In the genomic region with DNA sequence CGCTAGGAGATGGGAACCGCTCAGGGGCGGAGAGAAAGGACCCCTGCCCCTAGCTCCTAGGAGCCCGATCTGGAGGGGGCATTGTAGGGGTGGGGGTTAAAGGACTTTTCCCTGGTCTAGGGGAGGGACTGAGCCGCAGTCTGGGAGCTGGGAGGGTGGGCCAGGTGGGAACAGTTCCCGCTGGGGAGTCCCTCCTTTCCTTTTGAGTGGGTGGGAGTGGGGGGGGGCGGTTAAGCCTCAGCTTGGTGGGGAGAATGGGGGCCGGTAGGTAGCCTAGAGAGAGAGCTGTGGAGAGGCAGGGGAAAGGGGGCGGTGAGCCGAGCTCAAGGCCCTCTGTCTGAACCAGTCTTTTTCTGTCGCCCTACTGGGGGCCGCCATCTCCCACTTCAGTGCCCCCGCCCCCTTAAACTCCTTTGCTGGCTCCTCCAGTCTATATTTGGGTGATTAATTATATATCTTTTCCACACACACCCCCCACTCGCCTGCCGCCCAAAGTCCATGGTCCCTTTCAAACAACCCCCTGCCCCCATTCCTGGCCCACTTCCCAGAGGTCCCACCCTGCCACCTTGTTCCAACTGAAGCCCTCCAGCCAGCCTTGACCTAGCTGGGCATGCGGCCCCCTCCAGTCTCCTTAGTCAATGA, we compare ENCODE assay signal across 8 cellular contexts. TPM values are rescaled to one million over a fixed set of nuclear protein-coding genes. Genes with fewer than 3 reads are reported as not detected.
A peak's percentile ranks its signal among the peaks of the same experiment; 100 is the strongest.
DNase-seq lines count a peak whose midpoint lies in the region; ATAC-seq and TF ChIP-seq lines count a peak whose summit lies in the region.

No MANE protein-coding gene starts in this region.

- H3K27me3 ChIP-seq in effector memory CD4-positive, alpha-beta T cell (replicated peaks; ENCODE audit: control insufficient read depth, insufficient read depth, low read length, poor library complexity, severe bottlenecking), result no peaks in the 10 kb centered on the region
- peaks cover 10% of the 10 kb centered on the region for H3K27me3 ChIP-seq in neural progenitor cell

- H3K4me2 ChIP-seq in neural progenitor cell, result peak overlapping the region; percentile 76

- intact Hi-C loops in CD14-positive monocyte (cut with micrococcal nuclease), result loop anchor here in 1 of 2 donors (10.0 kb wide), 1 partner anchor 260 kb away; a partner anchor contains a TSS

- no peak for TF ChIP-seq CTCF in CD14-positive monocyte (IDR thresholded peaks at IDR 0.05)
- TF ChIP-seq CTCF in NB4 (IDR thresholded peaks at IDR 0.05; ENCODE audit: low read depth, low read length), result no peak
- no peak for TF ChIP-seq CTCF in neural progenitor cell (IDR thresholded peaks at IDR 0.05)

- no peaks in the 10 kb centered on the region for H3F3A ChIP-seq in neural progenitor cell (ENCODE audit: low read depth)

- peaks cover 17% of the 10 kb centered on the region for H3K79me2 ChIP-seq in neural progenitor cell (ENCODE audit: low read depth)

- peak overlapping the region; percentile 85 for H2AFZ ChIP-seq in neural progenitor cell (replicated peaks)

- no peak for TF ChIP-seq POLR2A in NB4 (IDR thresholded peaks at IDR 0.05; ENCODE audit: extremely low read depth, insufficient read length)

- no peaks in the 10 kb centered on the region for H3K36me3 ChIP-seq in effector memory CD4-positive, alpha-beta T cell (ENCODE audit: control insufficient read depth, insufficient read depth, low read length)
- H3K36me3 ChIP-seq in neural progenitor cell, result no peaks in the 10 kb centered on the region

- ATAC-seq in left lobe of liver (no peak), GM19351 (IDR thresholded peaks at IDR 0.05; ENCODE audit: unreplicated experiment) (no peak), HG03135 (IDR thresholded peaks at IDR 0.05; ENCODE audit: unreplicated experiment) (no peak)

- H3K9ac ChIP-seq in neural progenitor cell, result peak overlapping the region; percentile 70

- H3K9me3 Mint-ChIP-seq in CD14-positive monocyte (peaks cover 0 to 12% (median 3%) of the 10 kb centered on the region in 7 donors), neural progenitor cell (peaks cover 19% of the 10 kb centered on the region)

- peaks cover 16 to 22% of the 10 kb centered on the region in 2 donors for H3K36me3 Mint-ChIP-seq in CD14-positive monocyte
- peaks cover 13% of the 10 kb centered on the region for H3K36me3 Mint-ChIP-seq in neural progenitor cell

- H3K4me1 Mint-ChIP-seq in CD14-positive monocyte (peaks cover 13% of the 10 kb centered on the region), neural progenitor cell (peaks cover 8% of the 10 kb centered on the region)

- no peak for DNase-seq in CD14-positive monocyte (ENCODE audit: low spot score)
- no peak for DNase-seq in NB4 (ENCODE audit: low read depth)
- DNase-seq in effector memory CD4-positive, alpha-beta T cell, result no peak
- no peak for DNase-seq in neural progenitor cell (ENCODE audit: low spot score)
- no peak for DNase-seq in NAMALWA (ENCODE audit: low spot score)
- no peak for DNase-seq in left lobe of liver (ENCODE audit: low spot score)

- H3K4me3 Mint-ChIP-seq in CD14-positive monocyte (peak overlapping the region; percentile 86 to 87), neural progenitor cell (peak overlapping the region; percentile 91)

- no peaks in the 10 kb centered on the region for H3K9me3 ChIP-seq in effector memory CD4-positive, alpha-beta T cell (ENCODE audit: control insufficient read depth, low read length)
- no peaks in the 10 kb centered on the region for H3K9me3 ChIP-seq in neural progenitor cell (ENCODE audit: low read depth)

- H3K4me3 ChIP-seq in NB4 (ENCODE audit: low read depth, low read length), result peak overlapping the region; percentile 60
- peak overlapping the region; percentile 60 for H3K4me3 ChIP-seq in effector memory CD4-positive, alpha-beta T cell (ENCODE audit: insufficient read depth, low read depth, low read length, poor library complexity, severe bottlenecking)
- peak overlapping the region; percentile 74 for H3K4me3 ChIP-seq in neural progenitor cell

- H3K27ac Mint-ChIP-seq in CD14-positive monocyte (peak overlapping the region in 3 of 7 donors; percentile 63 to 89 (median 75)), neural progenitor cell (no peak overlapping the region)

- H3K4me1 ChIP-seq in effector memory CD4-positive, alpha-beta T cell (ENCODE audit: control insufficient read depth, insufficient read depth, low read length, poor library complexity, severe bottlenecking), result peaks cover 16% of the 10 kb centered on the region
- H3K4me1 ChIP-seq in neural progenitor cell, result no peaks in the 10 kb centered on the region

- H3K27ac ChIP-seq in effector memory CD4-positive, alpha-beta T cell (ENCODE audit: insufficient read depth, low read length, poor library complexity, severe bottlenecking), result peak overlapping the region; percentile 57
- H3K27ac ChIP-seq in neural progenitor cell, result no peak overlapping the region

- H3K27me3 Mint-ChIP-seq in CD14-positive monocyte (ENCODE audit: low read depth in 3 of 3) (peaks cover 2 to 15% (median 4%) of the 10 kb centered on the region in 3 donors), neural progenitor cell (ENCODE audit: insufficient read depth, low read depth) (peaks cover 3% of the 10 kb centered on the region)

- H4K20me1 ChIP-seq in neural progenitor cell (ENCODE audit: low read depth), result peaks cover 4% of the 10 kb centered on the region

RNA-seq across cellular contexts. Expression of a gene that starts 0.8 kb away (rescaled TPM):
- polyA plus RNA-seq in CD14-positive monocyte, result 1 to 10 TPM; 1.0 to 2.1 TPM
- 7.5 and 8.2 TPM in 2 replicates for total RNA-seq in neural progenitor cell (ENCODE audit: low replicate concordance)
- total RNA-seq in left lobe of liver, result 11.2 TPM

RNA-seq across cellular contexts. Expression of a gene that starts 13.2 kb away (rescaled TPM):
- not detected for polyA plus RNA-seq in CD14-positive monocyte
- total RNA-seq in neural progenitor cell (ENCODE audit: low replicate concordance) (0.22 TPM in 1 of 2 replicates, not detected in the other), left lobe of liver (not detected)
